ENCODE assay signal across 9 cellular contexts in the genomic region with DNA sequence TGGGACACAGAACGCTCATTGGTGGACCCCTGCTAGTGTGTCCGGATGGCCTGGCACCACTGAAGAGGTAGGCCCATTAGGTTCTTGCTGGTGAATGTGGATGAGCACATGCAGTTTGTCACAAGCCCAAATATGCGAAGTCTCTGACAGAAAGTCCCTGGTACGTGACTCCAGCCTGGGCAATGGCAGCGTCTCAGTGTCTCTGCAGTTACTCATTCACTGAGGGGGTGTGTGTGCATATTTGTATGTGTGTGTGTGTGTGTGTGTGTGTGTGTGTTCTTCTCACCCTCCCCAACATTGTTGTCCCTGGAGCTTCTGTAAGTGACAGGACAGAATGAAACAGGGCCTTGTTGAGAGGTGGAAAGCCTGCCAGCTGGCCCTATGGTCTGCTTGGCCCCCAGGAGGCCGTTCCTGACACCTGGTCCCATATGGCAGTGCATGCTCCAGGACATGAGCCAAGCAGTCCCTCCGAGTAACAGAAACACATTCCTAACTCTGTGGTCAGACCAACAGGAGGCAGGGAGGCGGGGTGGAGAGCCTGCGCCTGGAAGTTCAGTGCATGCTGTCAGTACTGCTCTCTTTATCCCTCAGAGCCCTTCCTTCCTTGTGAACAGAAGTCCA.
DNase-seq lines count a peak whose midpoint lies in the region; ATAC-seq and TF ChIP-seq lines count a peak whose summit lies in the region.
"Had no signal": no experiment of that assay in that cellular context is flagged by ENCODE, and none has a peak within 500 bp of the region (broad histone marks: within the 10 kb centered on the region; RNA-seq: fewer than 3 reads in every experiment).

No MANE protein-coding gene starts in this region.

- peak overlapping the region; percentile 95 for H2BK120ac ChIP-seq in IMR-90 (ENCODE audit: low read depth, low read length)

- DNase-seq in IMR-90 (peak; percentile 98), astrocyte of the hippocampus (ENCODE audit: low read depth, low spot score) (peak; percentile 98), iPS-NIHi11 (ENCODE audit: low spot score) (peak; percentile 77), tibial artery (peak; percentile 60 to 84)
- DNase-seq in activated naive CD4-positive, alpha-beta T cell (lab: John Stamatoyannopoulos, UW) = no peak
- DNase-seq: naive B cell had no signal

- peak overlapping the region; percentile 92 for H3K4ac ChIP-seq in IMR-90 (ENCODE audit: low read depth, low read length)

- no peaks in the 10 kb centered on the region for H4K20me1 ChIP-seq in IMR-90 (ENCODE audit: insufficient read depth, low read length)

- peak overlapping the region; percentile 73 to 77; a peak in 3 of 4 replicates for H4K8ac ChIP-seq in IMR-90 (ENCODE audit: low read depth in 2 of 2, low read length in 2 of 2)

- H2BK5ac ChIP-seq in IMR-90 (ENCODE audit: low read depth, low read length, poor library complexity, severe bottlenecking) = peak overlapping the region; percentile 100

- TF ChIP-seq CTCF in IMR-90 (conservative IDR thresholded peaks at IDR 0.05; ENCODE audit: low read depth, low read length) = 0 out of 2 replicates have a peak, but pooled peaks have one; percentile 13
- peak in 1 of 2 experiments; percentile 25 for TF ChIP-seq CTCF in tibial artery (IDR thresholded peaks at IDR 0.05)

- H3K36me3 ChIP-seq in IMR-90 (ENCODE audit: control insufficient read depth, insufficient read depth, low read length) (no peaks in the 10 kb centered on the region), tibial artery (no peaks in the 10 kb centered on the region)

- H3K56ac ChIP-seq in IMR-90 (ENCODE audit: extremely low read depth, insufficient read depth, low read length) = peak overlapping the region; percentile 52

- H2AK9ac ChIP-seq in IMR-90 (replicated peaks; ENCODE audit: low read depth, low read length, poor library complexity) = peak overlapping the region; percentile 75

- H3K14ac ChIP-seq in IMR-90 (replicated peaks; ENCODE audit: low read depth, low read length) = peak overlapping the region; percentile 74

- peak overlapping the region; percentile 94 for H2BK20ac ChIP-seq in IMR-90 (ENCODE audit: low read depth, low read length)

- H3K4me1 ChIP-seq in IMR-90 (ENCODE audit: control insufficient read depth, insufficient read depth, low read length) (peaks cover 17% of the 10 kb centered on the region), tibial artery (peaks cover 0 to 15% (median 8%) of the 10 kb centered on the region in 4 donors)

- H3K27me3 ChIP-seq in IMR-90 (ENCODE audit: control insufficient read depth, insufficient read depth, low read length) (no peaks in the 10 kb centered on the region), tibial artery (no peaks in the 10 kb centered on the region)

- CTCF ChIA-PET in IMR-90 (lab: Yijun Ruan, JAX) = interaction anchor here (0.5 to 0.9 kb wide), 3 partner anchors 11 to 90 kb away, joined by 3 to 4 read pairs (median 4); no protein-coding TSS in a partner anchor

- H2BK15ac ChIP-seq in IMR-90 (ENCODE audit: low read depth, low read length) = peak overlapping the region; percentile 46; the same call in 2 of the 3 replicates

- H3K27ac ChIP-seq in IMR-90 (ENCODE audit: insufficient read depth, low read length) = peak overlapping the region; percentile 81
- peak overlapping the region; percentile 56 to 59 for H3K27ac ChIP-seq in tibial artery

- no TSS peak for BruUV-seq in IMR-90 (replicated peaks; lab: Mats Ljungman, UMichigan)

- peak overlapping the region; percentile 85 for H2AFZ ChIP-seq in IMR-90 (replicated peaks; ENCODE audit: low read length, poor library complexity)

- peak overlapping the region; percentile 64 for H4K5ac ChIP-seq in IMR-90 (ENCODE audit: low read depth, low read length)

- dilution Hi-C loops in IMR-90 (cut with HindIII; ENCODE audit: low sequenced_read_pairs, unreplicated experiment) = no loop called here

- POLR2A ChIA-PET in IMR-90 (lab: Charles Lee; ENCODE audit: unreplicated experiment) = no interaction called here

- TF ChIP-seq POLR2A in IMR-90 (IDR thresholded peaks at IDR 0.05; ENCODE audit: low read depth, low read length) = no peak

- peaks cover 8% of the 10 kb centered on the region for H3K9me1 ChIP-seq in IMR-90 (ENCODE audit: insufficient read depth, low read length)

- in situ Hi-C loops in IMR-90 (cut with MboI; ENCODE audit: low sequenced_read_pairs) = loop anchor here (5.0 kb wide), 1 partner anchor 193 kb away; no protein-coding TSS in a partner anchor

- intact Hi-C loops in IMR-90 (cut with micrococcal nuclease) (loop anchor here (2.0 to 5.0 kb wide), 4 partner anchors 48 to 190 kb away; partner anchors contain the start of genes HNRNPK and RMI1), tibial artery (cut with DNase I; ENCODE audit: low total_unique reads) (loop anchor here (10.0 kb wide), 1 partner anchor 196 kb away; no protein-coding TSS in a partner anchor)

- ATAC-seq in IMR-90 (ENCODE audit: low read depth) = peak; percentile 96
- ATAC-seq in HG02840 (IDR thresholded peaks at IDR 0.05; ENCODE audit: low FRiP score, unreplicated experiment) = no peak
- ATAC-seq in HG03159 (IDR thresholded peaks at IDR 0.05; ENCODE audit: unreplicated experiment) = no peak
- no peak for ATAC-seq in HG03025 (IDR thresholded peaks at IDR 0.05; ENCODE audit: low FRiP score, unreplicated experiment)

- peak overlapping the region; percentile 81 for H4K91ac ChIP-seq in IMR-90 (ENCODE audit: insufficient read depth, low read depth, low read length)

- H3K4me3 ChIP-seq in IMR-90 (ENCODE audit: insufficient read depth, low read depth, low read length) = no peak overlapping the region
- H3K4me3 ChIP-seq in tibial artery = no peak overlapping the region

- H2AK5ac ChIP-seq in IMR-90 (ENCODE audit: low read depth, low read length) = peak overlapping the region; percentile 80

- H3K23ac ChIP-seq in IMR-90 (ENCODE audit: low read depth, low read length) = peak overlapping the region; percentile 72

- no peaks in the 10 kb centered on the region for H3K79me1 ChIP-seq in IMR-90 (ENCODE audit: low read depth in 1 of 2, low read length in 2 of 2)

- no peak overlapping the region for H3K9ac ChIP-seq in IMR-90 (ENCODE audit: low read depth, low read length)

- H3K9me3 ChIP-seq in IMR-90 (ENCODE audit: control insufficient read depth, insufficient read depth, low read length) (no peaks in the 10 kb centered on the region), tibial artery (no peaks in the 10 kb centered on the region)

- H3K4me2 ChIP-seq in IMR-90 (ENCODE audit: low read depth, low read length) = peak overlapping the region; percentile 7

- H3K18ac ChIP-seq in IMR-90 (ENCODE audit: low read depth, low read length) = peak overlapping the region; percentile 31

- peak; percentile 23; the same call in 1 of the 2 replicates for TF ChIP-seq RAD21 in IMR-90 (IDR thresholded peaks at IDR 0.05; ENCODE audit: low read length)

- 0% methylated on average over 4 of the region's 9 CpGs; no CpG with 5 or more reads in 1 of the 2 experiments for WGBS in IMR-90 (ENCODE audit: extremely low coverage in 2 of 2, insufficient read length in 1 of 2), 2 experiments

TF ChIP-seq in IMR-90, 13 proteins besides CTCF, POLR2A, EP300 and RAD21:
- TF ChIP-seq CHD1 (IDR thresholded peaks at IDR 0.05; ENCODE audit: low read depth, low read length) = no peak
- TF ChIP-seq NFE2L2 (IDR thresholded peaks at IDR 0.05; ENCODE audit: low read depth, low read length) = no peak
- no peak for TF ChIP-seq USF2 (IDR thresholded peaks at IDR 0.05; ENCODE audit: low read depth, low read length)
- TF ChIP-seq MAFK (IDR thresholded peaks at IDR 0.05; ENCODE audit: low read depth, low read length) = no peak
- peak; percentile 83 for TF ChIP-seq MXI1 (IDR thresholded peaks at IDR 0.05; ENCODE audit: borderline replicate concordance, low read depth, low read length)
- TF ChIP-seq RCOR1 (IDR thresholded peaks at IDR 0.05; ENCODE audit: insufficient replicate concordance, low read length) = peak; percentile 30
- peak; percentile 61 for TF ChIP-seq BHLHE40 (IDR thresholded peaks at IDR 0.05; ENCODE audit: low read depth, low read length)
- peak; percentile 76; the same call in 1 of the 2 replicates for TF ChIP-seq MAZ (IDR thresholded peaks at IDR 0.05; ENCODE audit: borderline replicate concordance, low read depth, low read length)
- no peak for TF ChIP-seq RFX5 (IDR thresholded peaks at IDR 0.05; ENCODE audit: low read depth, low read length)
- TF ChIP-seq ELK1 (IDR thresholded peaks at IDR 0.05; ENCODE audit: borderline replicate concordance, low read depth, low read length) = no peak
- TF ChIP-seq CEBPB (IDR thresholded peaks at IDR 0.05; ENCODE audit: low read depth, low read length) = 0 out of 2 replicates have a peak, but pooled peaks have one; percentile 30
- no peak for TF ChIP-seq SMC3 (IDR thresholded peaks at IDR 0.05; ENCODE audit: low read depth, low read length)
- TF ChIP-seq FOS (IDR thresholded peaks at IDR 0.05; ENCODE audit: low read depth, low read length) = peak; percentile 60; the same call in 1 of the 2 replicates
TF ChIP-seq in IMR-90: peak in this region for 6.

Comparison
In these comparisons a context has a peak if more than half of its experiments do, and no peak if none do; other contexts are left out.
1. DNase-seq: peak in IMR-90 (single experiment), astrocyte of the hippocampus (single experiment), iPS-NIHi11 (single experiment) and tibial artery (2 of 2); none in activated naive CD4-positive, alpha-beta T cell (0 of 4).